ENCODE assay signal across 16 cellular contexts in genomic region chr9:80376180-80376579, GRCh38.
DNase-seq lines count a peak whose midpoint lies in the region; ATAC-seq and TF ChIP-seq lines count a peak whose summit lies in the region.
"Had no signal": no experiment of that assay in that cellular context is flagged by ENCODE, and none has a peak within 500 bp of the region (broad histone marks: within the 10 kb centered on the region; RNA-seq: fewer than 3 reads in every experiment).

No MANE protein-coding gene starts in this region.

- ATAC-seq in HG02759 (IDR thresholded peaks at IDR 0.05; ENCODE audit: unreplicated experiment) (no peak), HG03378 (IDR thresholded peaks at IDR 0.05; ENCODE audit: unreplicated experiment) (no peak)
- ATAC-seq: A549; CD8-positive, alpha-beta T cell; HCT116 had no signal

- DNase-seq in kidney tubule cell (ENCODE audit: low spot score): peak; percentile 2
- DNase-seq in renal cortical epithelial cell (ENCODE audit: low read depth): peak; percentile 1
- DNase-seq in NK-92 (lab: John Stamatoyannopoulos, UW; ENCODE audit: unreplicated experiment): no peak
- DNase-seq: BE2C; CD8-positive, alpha-beta T cell; COR-L47; DMS153; DMS79 treated with DMSO at 0.1 percent for 48 hours; EL; IMR-90 had no signal

- TF ChIP-seq CTCF in VCaP (conservative IDR thresholded peaks at IDR 0.05): no peak

- peak overlapping the region; percentile 60 for H3K27ac ChIP-seq in VCaP
- H3K27ac ChIP-seq: A549, C4-2B had no signal
